15 cellular contexts compared by ENCODE assay signal in genomic region chr22:47089374-47089773, GRCh38.
A peak's percentile ranks its signal among the peaks of the same experiment; 100 is the strongest.
DNase-seq lines count a peak whose midpoint lies in the region; ATAC-seq lines count a peak whose summit lies in the region.
"Had no signal": no experiment of that assay in that cellular context is flagged by ENCODE, and none has a peak within 500 bp of the region (broad histone marks: within the 10 kb centered on the region; RNA-seq: fewer than 3 reads in every experiment).

No MANE protein-coding gene starts in this region.

- peaks cover 4% of the 10 kb centered on the region for H3K36me3 Mint-ChIP-seq in activated naive CD4-positive, alpha-beta T cell treated with anti-CD3 and anti-CD28 coated beads, Interleukin-2, amount 50 U/mL, for 24 hours
- H3K36me3 Mint-ChIP-seq in central memory CD8-positive, alpha-beta T cell (ENCODE audit: insufficient read depth): peaks cover 8% of the 10 kb centered on the region
- no peaks in the 10 kb centered on the region for H3K36me3 Mint-ChIP-seq in natural killer cell treated with Interleukin-12 subunit alpha and Interleukin-12 subunit beta and Interleukin-15 and Interleukin-18, amount 100 ng/mL, for 72 hours

- H3K27me3 Mint-ChIP-seq in activated naive CD4-positive, alpha-beta T cell treated with anti-CD3 and anti-CD28 coated beads, Interleukin-2, amount 50 U/mL, for 24 hours: no peaks in the 10 kb centered on the region
- H3K27me3 Mint-ChIP-seq in central memory CD8-positive, alpha-beta T cell: no peaks in the 10 kb centered on the region
- H3K27me3 Mint-ChIP-seq in natural killer cell treated with Interleukin-12 subunit alpha and Interleukin-12 subunit beta and Interleukin-15 and Interleukin-18, amount 100 ng/mL, for 72 hours: no peaks in the 10 kb centered on the region

- no peak for ATAC-seq in central memory CD8-positive, alpha-beta T cell (replicated peaks; ENCODE audit: extremely low read depth, poor library complexity, severe bottlenecking)
- peak in 1 of 2 donors; percentile 46 for ATAC-seq in natural killer cell treated with Interleukin-12 subunit alpha and Interleukin-12 subunit beta and Interleukin-15 and Interleukin-18, amount 100 ng/mL, for 72 hours

- peak overlapping the region; percentile 45 for H3K4me3 Mint-ChIP-seq in activated naive CD4-positive, alpha-beta T cell treated with anti-CD3 and anti-CD28 coated beads, Interleukin-2, amount 50 U/mL, for 24 hours
- peak overlapping the region; percentile 75 for H3K4me3 Mint-ChIP-seq in central memory CD8-positive, alpha-beta T cell
- H3K4me3 Mint-ChIP-seq in natural killer cell treated with Interleukin-12 subunit alpha and Interleukin-12 subunit beta and Interleukin-15 and Interleukin-18, amount 100 ng/mL, for 72 hours: peak overlapping the region; percentile 21

- peaks cover 40% of the 10 kb centered on the region for H3K4me1 Mint-ChIP-seq in activated naive CD4-positive, alpha-beta T cell treated with anti-CD3 and anti-CD28 coated beads, Interleukin-2, amount 50 U/mL, for 24 hours
- H3K4me1 Mint-ChIP-seq in central memory CD8-positive, alpha-beta T cell: peaks cover 64% of the 10 kb centered on the region
- peaks cover 32 to 39% of the 10 kb centered on the region in 2 donors for H3K4me1 Mint-ChIP-seq in natural killer cell treated with Interleukin-12 subunit alpha and Interleukin-12 subunit beta and Interleukin-15 and Interleukin-18, amount 100 ng/mL, for 72 hours (ENCODE audit: low read depth in 2 of 2)

- H3K9me3 Mint-ChIP-seq in activated naive CD4-positive, alpha-beta T cell treated with anti-CD3 and anti-CD28 coated beads, Interleukin-2, amount 50 U/mL, for 24 hours: no peaks in the 10 kb centered on the region
- H3K9me3 Mint-ChIP-seq in central memory CD8-positive, alpha-beta T cell: no peaks in the 10 kb centered on the region
- H3K9me3 Mint-ChIP-seq in natural killer cell treated with Interleukin-12 subunit alpha and Interleukin-12 subunit beta and Interleukin-15 and Interleukin-18, amount 100 ng/mL, for 72 hours: no peaks in the 10 kb centered on the region

- H3K27ac Mint-ChIP-seq in activated naive CD4-positive, alpha-beta T cell treated with anti-CD3 and anti-CD28 coated beads, Interleukin-2, amount 50 U/mL, for 24 hours: no peak overlapping the region
- peak overlapping the region; percentile 14 for H3K27ac Mint-ChIP-seq in central memory CD8-positive, alpha-beta T cell (ENCODE audit: low read depth)
- peak overlapping the region in 1 of 2 donors; percentile 11 for H3K27ac Mint-ChIP-seq in natural killer cell treated with Interleukin-12 subunit alpha and Interleukin-12 subunit beta and Interleukin-15 and Interleukin-18, amount 100 ng/mL, for 72 hours

- DNase-seq in activated naive CD4-positive, alpha-beta T cell (lab: John Stamatoyannopoulos, UW): no peak
- DNase-seq in central memory CD8-positive, alpha-beta T cell (ENCODE audit: low spot score in 2 of 2): no peak
- DNase-seq in natural killer cell treated with Interleukin-12 subunit alpha and Interleukin-12 subunit beta and Interleukin-15 and Interleukin-18, amount 100 ng/mL, for 72 hours (ENCODE audit: low spot score): no peak
- DNase-seq in NCI-H128 (lab: John Stamatoyannopoulos, UW; ENCODE audit: unreplicated experiment) (no peak), GF-D8 (lab: John Stamatoyannopoulos, UW) (no peak), epidermal melanocyte (ENCODE audit: insufficient read length, low spot score) (no peak)
- DNase-seq in activated effector memory CD4-positive, alpha-beta T cell treated with anti-CD3 and anti-CD28 coated beads, Interleukin-2, amount 50 U/mL, for 16 hours: no peak
- DNase-seq: 8988T, Caco-2, DMS153, EL, NCI-H1048, NCI-H510A treated with DMSO at 0.1 percent for 48 hours, NCI-H82 had no signal

Comparison
In these comparisons a context has a peak if more than half of its experiments do, and no peak if none do; other contexts are left out.
1. H3K4me3 Mint-ChIP-seq: peak in every context shown above with its lines; median percentile 75 in central memory CD8-positive, alpha-beta T cell; 45 in activated naive CD4-positive, alpha-beta T cell treated with anti-CD3 and anti-CD28 coated beads, Interleukin-2, amount 50 U/mL, for 24 hours; 21 in natural killer cell treated with Interleukin-12 subunit alpha and Interleukin-12 subunit beta and Interleukin-15 and Interleukin-18, amount 100 ng/mL, for 72 hours.